In the genomic region with DNA sequence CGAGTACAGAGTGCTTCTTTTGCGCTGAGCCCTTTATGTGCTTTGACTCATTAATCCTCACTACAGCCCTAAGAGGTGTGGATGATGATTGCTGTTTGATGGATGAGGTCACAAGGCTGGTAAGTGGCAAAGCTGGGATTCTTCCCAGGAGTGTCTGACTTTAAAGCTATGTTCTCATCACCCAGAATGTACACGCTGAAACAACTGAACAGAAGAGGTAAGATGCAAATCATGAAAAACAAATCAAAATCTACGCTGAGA, we compare ENCODE assay signal across 1 cellular context.
TF ChIP-seq lines count a peak whose summit lies in the region.

No MANE protein-coding gene starts in this region.

TF ChIP-seq in HepG2, 621 proteins besides CTCF, POLR2A, EP300 and RAD21 (continued from another document):
- TF ChIP-seq, protein P1, sequence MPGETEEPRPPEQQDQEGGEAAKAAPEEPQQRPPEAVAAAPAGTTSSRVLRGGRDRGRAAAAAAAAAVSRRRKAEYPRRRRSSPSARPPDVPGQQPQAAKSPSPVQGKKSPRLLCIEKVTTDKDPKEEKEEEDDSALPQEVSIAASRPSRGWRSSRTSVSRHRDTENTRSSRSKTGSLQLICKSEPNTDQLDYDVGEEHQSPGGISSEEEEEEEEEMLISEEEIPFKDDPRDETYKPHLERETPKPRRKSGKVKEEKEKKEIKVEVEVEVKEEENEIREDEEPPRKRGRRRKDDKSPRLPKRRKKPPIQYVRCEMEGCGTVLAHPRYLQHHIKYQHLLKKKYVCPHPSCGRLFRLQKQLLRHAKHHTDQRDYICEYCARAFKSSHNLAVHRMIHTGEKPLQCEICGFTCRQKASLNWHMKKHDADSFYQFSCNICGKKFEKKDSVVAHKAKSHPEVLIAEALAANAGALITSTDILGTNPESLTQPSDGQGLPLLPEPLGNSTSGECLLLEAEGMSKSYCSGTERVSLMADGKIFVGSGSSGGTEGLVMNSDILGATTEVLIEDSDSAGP (CRISPR knock-in tag; IDR thresholded peaks at IDR 0.05; ENCODE audit: borderline replicate concordance), result no peak
- TF ChIP-seq SNAPC2 (CRISPR knock-in tag; IDR thresholded peaks at IDR 0.05), result no peak
